11 cellular contexts compared by ENCODE assay signal in genomic region chr7:13908667-13909382, GRCh38.
DNase-seq lines count a peak whose midpoint lies in the region; ATAC-seq and TF ChIP-seq lines count a peak whose summit lies in the region.
"Had no signal": no experiment of that assay in that cellular context is flagged by ENCODE, and none has a peak within 500 bp of the region (broad histone marks: within the 10 kb centered on the region; RNA-seq: fewer than 3 reads in every experiment).

No MANE protein-coding gene starts in this region.

- no peak overlapping the region for H3K4me3 Mint-ChIP-seq in MCF 10A (ENCODE audit: unreplicated experiment)
- H3K4me3 Mint-ChIP-seq: activated T-cell treated with anti-CD3 and anti-CD28 coated beads, Interleukin-2, amount 50 U/mL, for 4 hours had no signal

- H3K4me3 ChIP-seq in breast epithelium, result no peak overlapping the region

- H3K36me3 ChIP-seq in breast epithelium, result peaks cover 4% of the 10 kb centered on the region

- H3K9me3 ChIP-seq in breast epithelium, result no peaks in the 10 kb centered on the region

- DNase-seq in MCF 10A (ENCODE audit: unreplicated experiment) (peak; percentile 39), breast epithelium (ENCODE audit: low spot score in 2 of 2) (no peak), NCI-H345 treated with DMSO at 0.1 percent for 48 hours (lab: John Stamatoyannopoulos, UW; ENCODE audit: unreplicated experiment) (peak; percentile 62), astrocyte of the hippocampus (ENCODE audit: low read depth, low spot score) (peak; percentile 6), ACHN (no peak), hepatic stellate cell (ENCODE audit: low spot score) (no peak)
- DNase-seq: activated T-cell treated with anti-CD3 and anti-CD28 coated beads, Interleukin-2, amount 50 U/mL, for 4 hours; NCI-H1694 treated with DMSO at 0.1 percent for 48 hours had no signal

- no peak for ATAC-seq in HG03520 (IDR thresholded peaks at IDR 0.05; ENCODE audit: unreplicated experiment)
- no peak for ATAC-seq in HG03354 (IDR thresholded peaks at IDR 0.05; ENCODE audit: poor library complexity, severe bottlenecking, unreplicated experiment)
- ATAC-seq: left lobe of liver had no signal

- no peaks in the 10 kb centered on the region for H3K27me3 ChIP-seq in breast epithelium

- no peak for TF ChIP-seq POLR2A in breast epithelium (IDR thresholded peaks at IDR 0.05)

- peaks cover 7% of the 10 kb centered on the region for H3K36me3 Mint-ChIP-seq in MCF 10A (ENCODE audit: insufficient read depth, unreplicated experiment)

- intact Hi-C loops in MCF 10A (cut with micrococcal nuclease) (no loop called here), breast epithelium (cut with DNase I; ENCODE audit: low total_unique reads) (no loop called here)

- no peaks in the 10 kb centered on the region for H3K27me3 Mint-ChIP-seq in MCF 10A (ENCODE audit: insufficient read depth, unreplicated experiment)

- no peak overlapping the region for H3K27ac Mint-ChIP-seq in MCF 10A (ENCODE audit: low read depth, unreplicated experiment)

- POLR2A ChIA-PET in MCF 10A (lab: Yijun Ruan, JAX), result interaction anchor here (0.7 kb wide), 2 partner anchors 11 to 18 kb away, joined by 3 to 4 read pairs; no protein-coding TSS in a partner anchor

- in situ Hi-C loops in ACHN (cut with HindIII; ENCODE audit: low pct_ligation_motif_present, low pct_unique_long_range_greater_than_20kb, low sequenced_read_pairs), result no loop called here

- no peaks in the 10 kb centered on the region for H3K9me3 Mint-ChIP-seq in MCF 10A (ENCODE audit: unreplicated experiment)
- H3K9me3 Mint-ChIP-seq: activated T-cell treated with anti-CD3 and anti-CD28 coated beads, Interleukin-2, amount 50 U/mL, for 4 hours had no signal

- H3K4me1 Mint-ChIP-seq in MCF 10A (ENCODE audit: insufficient read depth, unreplicated experiment), result no peaks in the 10 kb centered on the region

- no peak overlapping the region for H3K27ac ChIP-seq in breast epithelium

- TF ChIP-seq CTCF in MCF 10A (IDR thresholded peaks at IDR 0.05; ENCODE audit: unreplicated experiment), result no peak
- no peak for TF ChIP-seq CTCF in breast epithelium (IDR thresholded peaks at IDR 0.05)

- CTCF ChIA-PET in MCF 10A (lab: Yijun Ruan, JAX), result interaction anchor here (0.6 kb wide), 1 partner anchor 117 kb away, joined by 3 read pairs; no protein-coding TSS in a partner anchor

- no TSS peak for BruUV-seq in MCF 10A (replicated peaks; lab: Mats Ljungman, UMichigan)

- H3K4me1 ChIP-seq in breast epithelium, result no peaks in the 10 kb centered on the region

Comparison
In these comparisons a context has a peak if more than half of its experiments do, and no peak if none do; other contexts are left out.
1. DNase-seq: peak in MCF 10A (single experiment), NCI-H345 treated with DMSO at 0.1 percent for 48 hours (single experiment) and astrocyte of the hippocampus (single experiment); none in breast epithelium (0 of 2), ACHN (single experiment) and hepatic stellate cell (single experiment).